2 cellular contexts compared by ENCODE assay signal in the genomic region with DNA sequence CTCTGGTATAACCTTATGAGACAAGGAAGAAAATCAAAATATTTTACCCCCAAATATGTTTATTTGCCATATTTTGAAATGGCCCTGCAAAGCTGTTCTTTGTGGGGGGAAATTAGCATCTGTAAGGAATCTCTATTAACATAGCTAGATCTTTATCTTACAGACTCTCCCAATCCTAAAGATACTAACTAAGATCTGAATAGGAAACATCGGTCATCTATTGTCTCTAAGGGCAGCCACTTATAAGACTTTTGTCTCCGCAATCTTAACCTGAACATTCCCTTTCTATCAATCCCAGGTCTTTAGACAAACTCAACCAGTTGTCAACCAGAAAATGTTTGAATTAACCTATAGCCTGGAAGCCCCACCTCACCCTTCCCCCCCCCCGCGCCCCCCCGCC.
TF ChIP-seq lines count a peak whose summit lies in the region.

No MANE protein-coding gene starts in this region.

TF ChIP-seq in GM23338, 12 proteins besides CTCF, POLR2A, EP300 and RAD21 (continued from another document and continues in another):
- TF ChIP-seq, protein P1, sequence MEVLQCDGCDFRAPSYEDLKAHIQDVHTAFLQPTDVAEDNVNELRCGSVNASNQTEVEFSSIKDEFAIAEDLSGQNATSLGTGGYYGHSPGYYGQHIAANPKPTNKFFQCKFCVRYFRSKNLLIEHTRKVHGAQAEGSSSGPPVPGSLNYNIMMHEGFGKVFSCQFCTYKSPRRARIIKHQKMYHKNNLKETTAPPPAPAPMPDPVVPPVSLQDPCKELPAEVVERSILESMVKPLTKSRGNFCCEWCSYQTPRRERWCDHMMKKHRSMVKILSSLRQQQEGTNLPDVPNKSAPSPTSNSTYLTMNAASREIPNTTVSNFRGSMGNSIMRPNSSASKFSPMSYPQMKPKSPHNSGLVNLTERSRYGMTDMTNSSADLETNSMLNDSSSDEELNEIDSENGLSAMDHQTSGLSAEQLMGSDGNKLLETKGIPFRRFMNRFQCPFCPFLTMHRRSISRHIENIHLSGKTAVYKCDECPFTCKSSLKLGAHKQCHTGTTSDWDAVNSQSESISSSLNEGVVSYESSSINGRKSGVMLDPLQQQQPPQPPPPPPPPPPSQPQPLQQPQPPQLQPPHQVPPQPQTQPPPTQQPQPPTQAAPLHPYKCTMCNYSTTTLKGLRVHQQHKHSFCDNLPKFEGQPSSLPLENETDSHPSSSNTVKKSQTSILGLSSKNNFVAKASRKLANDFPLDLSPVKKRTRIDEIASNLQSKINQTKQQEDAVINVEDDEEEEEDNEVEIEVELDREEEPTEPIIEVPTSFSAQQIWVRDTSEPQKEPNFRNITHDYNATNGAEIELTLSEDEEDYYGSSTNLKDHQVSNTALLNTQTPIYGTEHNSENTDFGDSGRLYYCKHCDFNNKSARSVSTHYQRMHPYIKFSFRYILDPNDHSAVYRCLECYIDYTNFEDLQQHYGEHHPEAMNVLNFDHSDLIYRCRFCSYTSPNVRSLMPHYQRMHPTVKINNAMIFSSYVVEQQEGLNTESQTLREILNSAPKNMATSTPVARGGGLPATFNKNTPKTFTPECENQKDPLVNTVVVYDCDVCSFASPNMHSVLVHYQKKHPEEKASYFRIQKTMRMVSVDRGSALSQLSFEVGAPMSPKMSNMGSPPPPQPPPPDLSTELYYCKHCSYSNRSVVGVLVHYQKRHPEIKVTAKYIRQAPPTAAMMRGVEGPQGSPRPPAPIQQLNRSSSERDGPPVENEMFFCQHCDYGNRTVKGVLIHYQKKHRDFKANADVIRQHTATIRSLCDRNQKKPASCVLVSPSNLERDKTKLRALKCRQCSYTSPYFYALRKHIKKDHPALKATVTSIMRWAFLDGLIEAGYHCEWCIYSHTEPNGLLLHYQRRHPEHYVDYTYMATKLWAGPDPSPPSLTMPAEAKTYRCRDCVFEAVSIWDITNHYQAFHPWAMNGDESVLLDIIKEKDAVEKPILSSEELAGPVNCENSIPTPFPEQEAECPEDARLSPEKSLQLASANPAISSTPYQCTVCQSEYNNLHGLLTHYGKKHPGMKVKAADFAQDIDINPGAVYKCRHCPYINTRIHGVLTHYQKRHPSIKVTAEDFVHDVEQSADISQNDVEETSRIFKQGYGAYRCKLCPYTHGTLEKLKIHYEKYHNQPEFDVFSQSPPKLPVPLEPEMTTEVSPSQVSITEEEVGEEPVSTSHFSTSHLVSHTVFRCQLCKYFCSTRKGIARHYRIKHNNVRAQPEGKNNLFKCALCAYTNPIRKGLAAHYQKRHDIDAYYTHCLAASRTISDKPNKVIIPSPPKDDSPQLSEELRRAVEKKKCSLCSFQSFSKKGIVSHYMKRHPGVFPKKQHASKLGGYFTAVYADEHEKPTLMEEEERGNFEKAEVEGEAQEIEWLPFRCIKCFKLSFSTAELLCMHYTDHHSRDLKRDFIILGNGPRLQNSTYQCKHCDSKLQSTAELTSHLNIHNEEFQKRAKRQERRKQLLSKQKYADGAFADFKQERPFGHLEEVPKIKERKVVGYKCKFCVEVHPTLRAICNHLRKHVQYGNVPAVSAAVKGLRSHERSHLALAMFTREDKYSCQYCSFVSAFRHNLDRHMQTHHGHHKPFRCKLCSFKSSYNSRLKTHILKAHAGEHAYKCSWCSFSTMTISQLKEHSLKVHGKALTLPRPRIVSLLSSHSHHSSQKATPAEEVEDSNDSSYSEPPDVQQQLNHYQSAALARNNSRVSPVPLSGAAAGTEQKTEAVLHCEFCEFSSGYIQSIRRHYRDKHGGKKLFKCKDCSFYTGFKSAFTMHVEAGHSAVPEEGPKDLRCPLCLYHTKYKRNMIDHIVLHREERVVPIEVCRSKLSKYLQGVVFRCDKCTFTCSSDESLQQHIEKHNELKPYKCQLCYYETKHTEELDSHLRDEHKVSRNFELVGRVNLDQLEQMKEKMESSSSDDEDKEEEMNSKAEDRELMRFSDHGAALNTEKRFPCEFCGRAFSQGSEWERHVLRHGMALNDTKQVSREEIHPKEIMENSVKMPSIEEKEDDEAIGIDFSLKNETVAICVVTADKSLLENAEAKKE (CRISPR knock-in tag; IDR thresholded peaks at IDR 0.05), result no peak
- TF ChIP-seq ZNF331 (CRISPR knock-in tag; IDR thresholded peaks at IDR 0.05; ENCODE audit: low read depth) (no peak), NANOG (IDR thresholded peaks at IDR 0.05; ENCODE audit: borderline replicate concordance) (no peak), STAT1 (IDR thresholded peaks at IDR 0.05; ENCODE audit: unreplicated experiment) (no peak), EZH2phosphoT487 (IDR thresholded peaks at IDR 0.05; ENCODE audit: unreplicated experiment) (no peak), EZH2 (IDR thresholded peaks at IDR 0.05; ENCODE audit: low read depth, unreplicated experiment) (no peak), POLR2AphosphoS5 (IDR thresholded peaks at IDR 0.05; ENCODE audit: low read depth) (no peak), JUNB (IDR thresholded peaks at IDR 0.05; ENCODE audit: unreplicated experiment) (no peak)
- TF ChIP-seq, protein P2, sequence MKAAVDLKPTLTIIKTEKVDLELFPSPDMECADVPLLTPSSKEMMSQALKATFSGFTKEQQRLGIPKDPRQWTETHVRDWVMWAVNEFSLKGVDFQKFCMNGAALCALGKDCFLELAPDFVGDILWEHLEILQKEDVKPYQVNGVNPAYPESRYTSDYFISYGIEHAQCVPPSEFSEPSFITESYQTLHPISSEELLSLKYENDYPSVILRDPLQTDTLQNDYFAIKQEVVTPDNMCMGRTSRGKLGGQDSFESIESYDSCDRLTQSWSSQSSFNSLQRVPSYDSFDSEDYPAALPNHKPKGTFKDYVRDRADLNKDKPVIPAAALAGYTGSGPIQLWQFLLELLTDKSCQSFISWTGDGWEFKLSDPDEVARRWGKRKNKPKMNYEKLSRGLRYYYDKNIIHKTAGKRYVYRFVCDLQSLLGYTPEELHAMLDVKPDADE (IDR thresholded peaks at IDR 0.05), result no peak
- TF ChIP-seq, protein P3, sequence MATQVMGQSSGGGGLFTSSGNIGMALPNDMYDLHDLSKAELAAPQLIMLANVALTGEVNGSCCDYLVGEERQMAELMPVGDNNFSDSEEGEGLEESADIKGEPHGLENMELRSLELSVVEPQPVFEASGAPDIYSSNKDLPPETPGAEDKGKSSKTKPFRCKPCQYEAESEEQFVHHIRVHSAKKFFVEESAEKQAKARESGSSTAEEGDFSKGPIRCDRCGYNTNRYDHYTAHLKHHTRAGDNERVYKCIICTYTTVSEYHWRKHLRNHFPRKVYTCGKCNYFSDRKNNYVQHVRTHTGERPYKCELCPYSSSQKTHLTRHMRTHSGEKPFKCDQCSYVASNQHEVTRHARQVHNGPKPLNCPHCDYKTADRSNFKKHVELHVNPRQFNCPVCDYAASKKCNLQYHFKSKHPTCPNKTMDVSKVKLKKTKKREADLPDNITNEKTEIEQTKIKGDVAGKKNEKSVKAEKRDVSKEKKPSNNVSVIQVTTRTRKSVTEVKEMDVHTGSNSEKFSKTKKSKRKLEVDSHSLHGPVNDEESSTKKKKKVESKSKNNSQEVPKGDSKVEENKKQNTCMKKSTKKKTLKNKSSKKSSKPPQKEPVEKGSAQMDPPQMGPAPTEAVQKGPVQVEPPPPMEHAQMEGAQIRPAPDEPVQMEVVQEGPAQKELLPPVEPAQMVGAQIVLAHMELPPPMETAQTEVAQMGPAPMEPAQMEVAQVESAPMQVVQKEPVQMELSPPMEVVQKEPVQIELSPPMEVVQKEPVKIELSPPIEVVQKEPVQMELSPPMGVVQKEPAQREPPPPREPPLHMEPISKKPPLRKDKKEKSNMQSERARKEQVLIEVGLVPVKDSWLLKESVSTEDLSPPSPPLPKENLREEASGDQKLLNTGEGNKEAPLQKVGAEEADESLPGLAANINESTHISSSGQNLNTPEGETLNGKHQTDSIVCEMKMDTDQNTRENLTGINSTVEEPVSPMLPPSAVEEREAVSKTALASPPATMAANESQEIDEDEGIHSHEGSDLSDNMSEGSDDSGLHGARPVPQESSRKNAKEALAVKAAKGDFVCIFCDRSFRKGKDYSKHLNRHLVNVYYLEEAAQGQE (IDR thresholded peaks at IDR 0.05; ENCODE audit: unreplicated experiment), result no peak

TF ChIP-seq in WTC11, 78 proteins besides CTCF, POLR2A, EP300 and RAD21 (continued from another document):
- TF ChIP-seq, protein P4, sequence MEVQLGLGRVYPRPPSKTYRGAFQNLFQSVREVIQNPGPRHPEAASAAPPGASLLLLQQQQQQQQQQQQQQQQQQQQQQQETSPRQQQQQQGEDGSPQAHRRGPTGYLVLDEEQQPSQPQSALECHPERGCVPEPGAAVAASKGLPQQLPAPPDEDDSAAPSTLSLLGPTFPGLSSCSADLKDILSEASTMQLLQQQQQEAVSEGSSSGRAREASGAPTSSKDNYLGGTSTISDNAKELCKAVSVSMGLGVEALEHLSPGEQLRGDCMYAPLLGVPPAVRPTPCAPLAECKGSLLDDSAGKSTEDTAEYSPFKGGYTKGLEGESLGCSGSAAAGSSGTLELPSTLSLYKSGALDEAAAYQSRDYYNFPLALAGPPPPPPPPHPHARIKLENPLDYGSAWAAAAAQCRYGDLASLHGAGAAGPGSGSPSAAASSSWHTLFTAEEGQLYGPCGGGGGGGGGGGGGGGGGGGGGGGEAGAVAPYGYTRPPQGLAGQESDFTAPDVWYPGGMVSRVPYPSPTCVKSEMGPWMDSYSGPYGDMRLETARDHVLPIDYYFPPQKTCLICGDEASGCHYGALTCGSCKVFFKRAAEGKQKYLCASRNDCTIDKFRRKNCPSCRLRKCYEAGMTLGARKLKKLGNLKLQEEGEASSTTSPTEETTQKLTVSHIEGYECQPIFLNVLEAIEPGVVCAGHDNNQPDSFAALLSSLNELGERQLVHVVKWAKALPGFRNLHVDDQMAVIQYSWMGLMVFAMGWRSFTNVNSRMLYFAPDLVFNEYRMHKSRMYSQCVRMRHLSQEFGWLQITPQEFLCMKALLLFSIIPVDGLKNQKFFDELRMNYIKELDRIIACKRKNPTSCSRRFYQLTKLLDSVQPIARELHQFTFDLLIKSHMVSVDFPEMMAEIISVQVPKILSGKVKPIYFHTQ (CRISPR knock-in tag; IDR thresholded peaks at IDR 0.05), result no peak
- TF ChIP-seq CREB1 (CRISPR knock-in tag; IDR thresholded peaks at IDR 0.05), result no peak
